Comparison of ENCODE assay signal across 11 cellular contexts in the genomic region with DNA sequence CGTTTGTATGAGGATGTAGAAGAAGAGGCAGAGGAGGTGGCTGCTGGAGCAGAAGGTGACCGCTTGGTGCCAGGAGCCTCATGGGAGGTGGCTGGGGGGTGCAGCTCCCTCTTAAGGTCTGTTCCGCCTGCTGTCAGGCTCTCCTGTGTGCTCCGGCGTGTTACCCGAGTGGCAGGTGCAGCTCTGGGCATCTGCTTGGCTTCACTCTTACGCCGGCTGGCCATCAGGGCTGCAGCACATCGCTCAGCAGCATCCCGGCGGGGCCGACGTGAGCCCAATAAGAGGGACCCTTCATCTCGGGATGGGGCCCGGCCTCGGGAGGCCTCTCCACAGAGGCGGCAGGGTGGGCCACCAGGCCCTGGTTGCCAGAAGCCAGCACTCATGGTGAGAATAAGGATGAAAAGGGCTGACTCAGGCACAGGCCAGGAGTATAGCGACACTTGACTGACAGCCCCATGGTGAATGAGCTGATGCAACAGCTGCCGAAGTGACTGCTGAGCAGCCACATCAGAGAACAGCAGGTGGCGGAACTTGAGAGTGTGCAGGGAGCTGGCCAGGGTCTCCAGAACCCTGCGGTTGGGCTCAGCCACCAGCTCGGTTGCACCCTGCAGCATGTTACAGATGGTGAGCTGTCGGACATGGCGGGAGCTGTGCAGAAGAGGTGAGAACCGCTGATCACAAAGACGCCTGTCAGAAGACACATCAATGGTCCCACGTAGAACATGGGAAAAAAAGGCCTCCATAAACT. TPM values are rescaled to one million over a fixed set of nuclear protein-coding genes. Genes with fewer than 3 reads are reported as not detected.
DNase-seq lines count a peak whose midpoint lies in the region; ATAC-seq, FAIRE-seq and TF ChIP-seq lines count a peak whose summit lies in the region.
"Had no signal": no experiment of that assay in that cellular context is flagged by ENCODE, and none has a peak within 500 bp of the region (broad histone marks: within the 10 kb centered on the region; RNA-seq: fewer than 3 reads in every experiment).

No MANE protein-coding gene starts in this region.

- BruUV-seq in K562 (replicated peaks; lab: Mats Ljungman, UMichigan), result no TSS peak

- H3K27me3 ChIP-seq in K562 (ENCODE audit: control insufficient read depth in 2 of 2, insufficient read depth in 2 of 2, low read length in 2 of 2) (no peaks in the 10 kb centered on the region), foreskin keratinocyte (no peaks in the 10 kb centered on the region)
- H3K27me3 ChIP-seq: upper lobe of left lung had no signal

- peak; percentile 22 for DNase-seq in MV-4-11 (lab: John Stamatoyannopoulos, UW)
- peak; percentile 80 for DNase-seq in SHP77 treated with DMSO at 0.1 percent for 48 hours (lab: John Stamatoyannopoulos, UW)
- DNase-seq in K562 (ENCODE audit: extremely low read depth in 1 of 4, low spot score in 3 of 4), result peak in 2 of 4 experiments; percentile 42 to 57
- DNase-seq in stimulated activated CD8-positive, alpha-beta memory T cell treated with anti-CD3 and anti-CD28 coated beads, Interleukin-12 subunit alpha, Interleukin-12 subunit beta, amount 100 ng/mL, for 4 hours (ENCODE audit: low read depth), result peak; percentile 7
- DNase-seq in foreskin keratinocyte, result no peak
- no peak for DNase-seq in occipital lobe (lab: John Stamatoyannopoulos, UW)
- DNase-seq in HPDE6-E6E7 (ENCODE audit: extremely low spot score), result no peak

- peaks cover 80% of the 10 kb centered on the region for H3K36me3 ChIP-seq in K562 (ENCODE audit: control insufficient read depth, insufficient read depth, low read length)

- peak; percentile 66 for TF ChIP-seq EP300 in K562 (IDR thresholded peaks at IDR 0.05; ENCODE audit: low read length)

- no peaks in the 10 kb centered on the region for H3K79me2 ChIP-seq in K562 (ENCODE audit: control insufficient read depth, insufficient read depth, low read length)

- POLR2A ChIA-PET in K562 (lab: Yijun Ruan, JAX), result interaction anchor here (0.5 to 22.6 kb wide), 11 partner anchors 5 to 1564 kb away, joined by 3 to 410 read pairs (median 6); a partner anchor contains a TSS

- H3K4me3 ChIP-seq in K562, result no peak overlapping the region
- H3K4me3 ChIP-seq: upper lobe of left lung had no signal

- no peak overlapping the region; the same call in 2 of the 3 replicates for H3K27ac ChIP-seq in K562 (ENCODE audit: extremely low read depth, low read depth, low read length)
- H3K27ac ChIP-seq in foreskin keratinocyte, result no peak overlapping the region
- H3K27ac ChIP-seq: upper lobe of left lung had no signal

- peaks cover 5% of the 10 kb centered on the region for H3K9me1 ChIP-seq in K562 (ENCODE audit: control insufficient read depth, insufficient read depth, low read length)

- peak; percentile 80 for ATAC-seq in K562
- ATAC-seq in foreskin keratinocyte, result no peak
- no peak for ATAC-seq in GM19452 (IDR thresholded peaks at IDR 0.05; ENCODE audit: unreplicated experiment)
- ATAC-seq: Panc1 had no signal

- no peaks in the 10 kb centered on the region for H4K20me1 ChIP-seq in K562 (replicated peaks; ENCODE audit: control insufficient read depth, insufficient read depth, low read length)

- TF ChIP-seq CTCF in K562 (IDR thresholded peaks at IDR 0.05 in 2 of 3, conservative IDR thresholded peaks at IDR 0.05 in 1 of 3; ENCODE audit: insufficient read depth in 2 of 3, low read depth in 1 of 3, low read length in 3 of 3) (peak in 2 of 3 experiments; percentile 12 to 39; a peak in 2 of 6 replicates), foreskin keratinocyte (conservative IDR thresholded peaks at IDR 0.05) (no peak)

- peak; percentile 21 to 55 for TF ChIP-seq RAD21 in K562 (CRISPR knock-in tag; conservative IDR thresholded peaks at IDR 0.05 in 1 of 2, IDR thresholded peaks at IDR 0.05 in 1 of 2)

- peak overlapping the region in 1 of 2 experiments; percentile 16; a peak in 1 of 4 replicates for H3K9ac ChIP-seq in K562 (ENCODE audit: insufficient read depth in 1 of 2, low read depth in 2 of 2, low read length in 2 of 2)

- WGBS in K562 (ENCODE audit: insufficient coverage, low coverage, missing lambda C conversion rate), result 84% methylated on average over 27 of the region's 27 CpGs

- H2AFZ ChIP-seq in K562 (ENCODE audit: low read depth, low read length), result no peak overlapping the region

- in situ Hi-C loops in K562 (cut with MboI), result no loop called here

- CTCF ChIA-PET in K562 (lab: Yijun Ruan, JAX; ENCODE audit: low intra/inter-chr PET ratio), result no interaction called here

- H3K4me1 ChIP-seq in K562 (replicated peaks in 1 of 2; ENCODE audit: control insufficient read depth in 2 of 2, insufficient read depth in 2 of 2, low read length in 2 of 2) (peaks cover 23 to 33% of the 10 kb centered on the region in 2 experiments; a peak in 3 of 5 replicates), foreskin keratinocyte (no peaks in the 10 kb centered on the region)

- intact Hi-C loops in K562 (cut with micrococcal nuclease), result loop anchor here (2.0 to 10.0 kb wide), 2 partner anchors 15 to 59 kb away; a partner anchor contains a TSS

- no peaks in the 10 kb centered on the region for H3K9me3 ChIP-seq in K562 (replicated peaks; ENCODE audit: control insufficient read depth, insufficient read depth, low read depth, low read length)
- H3K9me3 ChIP-seq: upper lobe of left lung had no signal

- no peak for FAIRE-seq in K562 (lab: Jason Lieb, UNC)
- FAIRE-seq: frontal cortex had no signal

- peak; percentile 38; the same call in 1 of the 2 replicates for TF ChIP-seq POLR2A in K562 (conservative IDR thresholded peaks at IDR 0.05)

- no peak overlapping the region for H3K4me2 ChIP-seq in K562 (ENCODE audit: insufficient read depth, low read length)

RNA-seq across cellular contexts. Expression of a gene that starts 17.5 kb away (rescaled TPM):
- total RNA-seq in K562 (2011; cell fraction: chromatin; rRNA removed; ENCODE audit: low replicate concordance), result 66.5 and 77.9 TPM in 2 replicates
- 55.3 and 56.5 TPM in 2 replicates for total RNA-seq in K562 (2011; cell fraction: nucleolus; rRNA removed)
- 56.4 and 78.1 TPM in 2 replicates for total RNA-seq in K562 (2011; cell fraction: nucleoplasm; rRNA removed)
- 49.0 and 61.0 TPM in 2 replicates for total RNA-seq in K562 (2014; rRNA removed)
- total RNA-seq in K562 (2014; rRNA removed; fragmentation: Illumina TruSeq; extraction: Trizol), result 27.2 and 30.7 TPM in 2 replicates
- total RNA-seq in K562 (2015; rRNA removed; fragmentation: Illumina TruSeq; extraction: Trizol), result 47.1 and 49.7 TPM in 2 replicates
- total RNA-seq in K562 (2021), result 64.3 and 64.7 TPM in 2 replicates
- 39.6 and 70.2 TPM in 2 replicates for polyA plus RNA-seq in K562 (2011; rRNA removed)
- polyA plus RNA-seq in K562 (2011; cell fraction: cytosol; rRNA removed), result 74.3 and 85.0 TPM in 2 replicates
- polyA plus RNA-seq in K562 (2011; cell fraction: nucleus; rRNA removed), result 66.4 and 77.5 TPM in 2 replicates
- polyA plus RNA-seq in K562 (2012), result 36.7 and 72.3 TPM in 2 replicates
- 52.3 and 56.7 TPM in 2 replicates for polyA plus RNA-seq in K562 (2014; fragmentation: Illumina TruSeq; extraction: Trizol)
- polyA plus RNA-seq in K562 (2014; fragmentation: Nextera tagmentation; extraction: Ambion mirVana), result 10 to 100 TPM; 10.5 to 11.7 TPM
- 44.2 and 50.0 TPM in 2 replicates for polyA plus RNA-seq in K562 (2014; rRNA removed)
- 37.4 and 44.6 TPM in 2 replicates for polyA minus RNA-seq in K562 (2011; rRNA and poly(A)+ RNA removed)
- 44.1 and 45.1 TPM in 2 replicates for polyA minus RNA-seq in K562 (2011; cell fraction: cytosol; rRNA and poly(A)+ RNA removed)
- 33.0 and 46.3 TPM in 2 replicates for polyA minus RNA-seq in K562 (2011; cell fraction: nucleus; rRNA and poly(A)+ RNA removed)
- 62.1 and 64.6 TPM in 2 replicates for total RNA-seq in foreskin keratinocyte
- 48.1 and 50.3 TPM in 2 replicates for polyA plus RNA-seq in foreskin keratinocyte
- total RNA-seq in occipital lobe, result 50.8 TPM

RNA-seq across cellular contexts. Expression of a gene that starts 17.6 kb away (rescaled TPM):
- 185 and 351 TPM in 2 replicates for total RNA-seq in K562 (2011; cell fraction: chromatin; rRNA removed; ENCODE audit: low replicate concordance)
- 205 and 247 TPM in 2 replicates for total RNA-seq in K562 (2011; cell fraction: nucleolus; rRNA removed)
- total RNA-seq in K562 (2011; cell fraction: nucleoplasm; rRNA removed), result 458 and 624 TPM in 2 replicates
- total RNA-seq in K562 (2014; rRNA removed), result 2,410 and 3,306 TPM in 2 replicates
- 2,696 and 2,943 TPM in 2 replicates for total RNA-seq in K562 (2014; rRNA removed; fragmentation: Illumina TruSeq; extraction: Trizol)
- 1,782 and 1,893 TPM in 2 replicates for total RNA-seq in K562 (2015; rRNA removed; fragmentation: Illumina TruSeq; extraction: Trizol)
- total RNA-seq in K562 (2021), result 1,267 and 1,360 TPM in 2 replicates
- 2,284 and 2,713 TPM in 2 replicates for polyA plus RNA-seq in K562 (2011; rRNA removed)
- polyA plus RNA-seq in K562 (2011; cell fraction: cytosol; rRNA removed), result 724 and 2,858 TPM in 2 replicates
- polyA plus RNA-seq in K562 (2011; cell fraction: nucleus; rRNA removed), result 272 and 676 TPM in 2 replicates
- polyA plus RNA-seq in K562 (2012), result 1,181 and 2,353 TPM in 2 replicates
- polyA plus RNA-seq in K562 (2014; fragmentation: Illumina TruSeq; extraction: Trizol), result 1,923 and 1,965 TPM in 2 replicates
- 1,000 to 10,000 TPM; 4,348 to 5,184 TPM for polyA plus RNA-seq in K562 (2014; fragmentation: Nextera tagmentation; extraction: Ambion mirVana)
- 1,877 and 2,534 TPM in 2 replicates for polyA plus RNA-seq in K562 (2014; rRNA removed)
- polyA minus RNA-seq in K562 (2011; rRNA and poly(A)+ RNA removed), result 762 and 899 TPM in 2 replicates
- polyA minus RNA-seq in K562 (2011; cell fraction: cytosol; rRNA and poly(A)+ RNA removed), result 241 and 256 TPM in 2 replicates
- polyA minus RNA-seq in K562 (2011; cell fraction: nucleus; rRNA and poly(A)+ RNA removed), result 65.4 and 198 TPM in 2 replicates
- 431 and 480 TPM in 2 replicates for total RNA-seq in foreskin keratinocyte
- polyA plus RNA-seq in foreskin keratinocyte, result 631 and 674 TPM in 2 replicates
- 219 TPM for total RNA-seq in occipital lobe

RNA-seq across cellular contexts. Expression of a gene that starts 38.3 kb away (rescaled TPM):
- total RNA-seq in K562 (2011; cell fraction: chromatin; rRNA removed; ENCODE audit: low replicate concordance), result 121 and 199 TPM in 2 replicates
- 90.1 and 94.5 TPM in 2 replicates for total RNA-seq in K562 (2011; cell fraction: nucleolus; rRNA removed)
- 71.5 and 90.3 TPM in 2 replicates for total RNA-seq in K562 (2011; cell fraction: nucleoplasm; rRNA removed)
- total RNA-seq in K562 (2014; rRNA removed) (33.1 and 37.5 TPM in 2 replicates), K562 (2014; rRNA removed; fragmentation: Illumina TruSeq; extraction: Trizol) (19.9 and 25.3 TPM in 2 replicates), K562 (2015; rRNA removed; fragmentation: Illumina TruSeq; extraction: Trizol) (30.9 and 31.2 TPM in 2 replicates), K562 (2021) (67.0 and 72.7 TPM in 2 replicates), foreskin keratinocyte (18.1 and 19.4 TPM in 2 replicates), occipital lobe (1.1 TPM)
- polyA plus RNA-seq in K562 (2011; rRNA removed) (17.9 and 38.9 TPM in 2 replicates), K562 (2014; fragmentation: Illumina TruSeq; extraction: Trizol) (77.7 and 80.1 TPM in 2 replicates), K562 (2014; fragmentation: Nextera tagmentation; extraction: Ambion mirVana) (10 to 100 TPM; 37.1 to 92.3 TPM), K562 (2014; rRNA removed) (38.2 and 43.9 TPM in 2 replicates), foreskin keratinocyte (17.0 and 20.6 TPM in 2 replicates)
- polyA plus RNA-seq in K562 (2011; cell fraction: cytosol; rRNA removed), result 25.3 and 30.2 TPM in 2 replicates
- polyA plus RNA-seq in K562 (2011; cell fraction: nucleus; rRNA removed), result 141 and 147 TPM in 2 replicates
- polyA plus RNA-seq in K562 (2012), result 41.9 and 42.0 TPM in 2 replicates
- polyA minus RNA-seq in K562 (2011; rRNA and poly(A)+ RNA removed), result 23.8 and 25.3 TPM in 2 replicates
- polyA minus RNA-seq in K562 (2011; cell fraction: cytosol; rRNA and poly(A)+ RNA removed), result 21.7 and 27.2 TPM in 2 replicates
- polyA minus RNA-seq in K562 (2011; cell fraction: nucleus; rRNA and poly(A)+ RNA removed), result 27.9 and 34.2 TPM in 2 replicates

RNA-seq across cellular contexts. Expression of a gene that starts 54.7 kb away (rescaled TPM):
- total RNA-seq in K562 (2011; cell fraction: chromatin; rRNA removed; ENCODE audit: low replicate concordance), result 126 and 174 TPM in 2 replicates
- 97.2 and 98.2 TPM in 2 replicates for total RNA-seq in K562 (2011; cell fraction: nucleolus; rRNA removed)
- total RNA-seq in K562 (2011; cell fraction: nucleoplasm; rRNA removed), result 106 and 123 TPM in 2 replicates
- 33.4 and 37.0 TPM in 2 replicates for total RNA-seq in K562 (2014; rRNA removed)
- total RNA-seq in K562 (2014; rRNA removed; fragmentation: Illumina TruSeq; extraction: Trizol), result 34.1 and 39.0 TPM in 2 replicates
- total RNA-seq in K562 (2015; rRNA removed; fragmentation: Illumina TruSeq; extraction: Trizol), result 33.8 and 34.2 TPM in 2 replicates
- 43.3 and 44.4 TPM in 2 replicates for total RNA-seq in K562 (2021)
- polyA plus RNA-seq in K562 (2011; rRNA removed), result 60.2 and 65.6 TPM in 2 replicates
- polyA plus RNA-seq in K562 (2011; cell fraction: cytosol; rRNA removed), result 53.3 and 69.6 TPM in 2 replicates
- polyA plus RNA-seq in K562 (2011; cell fraction: nucleus; rRNA removed), result 43.8 and 46.3 TPM in 2 replicates
- polyA plus RNA-seq in K562 (2012), result 37.5 and 42.1 TPM in 2 replicates
- 47.8 and 47.9 TPM in 2 replicates for polyA plus RNA-seq in K562 (2014; fragmentation: Illumina TruSeq; extraction: Trizol)
- 10 to 100 TPM; 47.3 to 54.9 TPM for polyA plus RNA-seq in K562 (2014; fragmentation: Nextera tagmentation; extraction: Ambion mirVana)
- polyA plus RNA-seq in K562 (2014; rRNA removed), result 43.5 and 46.3 TPM in 2 replicates
- 113 and 133 TPM in 2 replicates for polyA minus RNA-seq in K562 (2011; rRNA and poly(A)+ RNA removed)
- polyA minus RNA-seq in K562 (2011; cell fraction: cytosol; rRNA and poly(A)+ RNA removed), result 44.5 and 46.0 TPM in 2 replicates
- polyA minus RNA-seq in K562 (2011; cell fraction: nucleus; rRNA and poly(A)+ RNA removed), result 24.6 and 44.7 TPM in 2 replicates
- 22.7 and 22.9 TPM in 2 replicates for total RNA-seq in foreskin keratinocyte
- 11.8 and 14.0 TPM in 2 replicates for polyA plus RNA-seq in foreskin keratinocyte
- total RNA-seq in occipital lobe, result 7.2 TPM

Comparison
In these comparisons a context has a peak if more than half of its experiments do, and no peak if none do; other contexts are left out.
1. DNase-seq: peak in MV-4-11 (single experiment), SHP77 treated with DMSO at 0.1 percent for 48 hours (single experiment) and stimulated activated CD8-positive, alpha-beta memory T cell treated with anti-CD3 and anti-CD28 coated beads, Interleukin-12 subunit alpha, Interleukin-12 subunit beta, amount 100 ng/mL, for 4 hours (single experiment); none in foreskin keratinocyte (0 of 2), occipital lobe (single experiment) and HPDE6-E6E7 (single experiment).